9 cellular contexts compared by ENCODE assay signal in genomic region chr7:151062399-151063211, GRCh38. TPM values are rescaled to one million over a fixed set of nuclear protein-coding genes. Genes with fewer than 3 reads are reported as not detected.
A peak's percentile ranks its signal among the peaks of the same experiment; 100 is the strongest.
DNase-seq lines count a peak whose midpoint lies in the region; ATAC-seq and TF ChIP-seq lines count a peak whose summit lies in the region.
"Had no signal": no experiment of that assay in that cellular context is flagged by ENCODE, and none has a peak within 500 bp of the region (broad histone marks: within the 10 kb centered on the region; RNA-seq: fewer than 3 reads in every experiment).

No MANE protein-coding gene starts in this region.

- ATAC-seq in mucosa of descending colon (peak; percentile 61), T-helper 17 cell (no peak), GM21717 (IDR thresholded peaks at IDR 0.05; ENCODE audit: unreplicated experiment) (no peak)

- no peak overlapping the region for H3K27ac Mint-ChIP-seq in endothelial cell (ENCODE audit: unreplicated experiment)
- H3K27ac Mint-ChIP-seq in activated naive CD4-positive, alpha-beta T cell treated with anti-CD3 and anti-CD28 coated beads, Interleukin-2, amount 10 ng/mL, durations not matched to agents 7 days and 5 days = no peak overlapping the region
- H3K27ac Mint-ChIP-seq in T-helper 17 cell = no peak overlapping the region

- CTCF ChIA-PET in activated naive CD4-positive, alpha-beta T cell treated with anti-CD3 and anti-CD28 coated beads, Interleukin-2, amount 10 ng/mL, durations not matched to agents 7 days and 5 days (lab: Charles Lee) = interaction anchor here (1.1 kb wide), 1 partner anchor 14 kb away, joined by 3 read pairs; no protein-coding TSS in a partner anchor

- in situ Hi-C loops in ACHN (cut with HindIII; ENCODE audit: low pct_ligation_motif_present, low pct_unique_long_range_greater_than_20kb, low sequenced_read_pairs) = no loop called here

- TF ChIP-seq CTCF in endothelial cell (IDR thresholded peaks at IDR 0.05; ENCODE audit: unreplicated experiment) (no peak), mucosa of descending colon (IDR thresholded peaks at IDR 0.05) (no peak)

- H3K27me3 Mint-ChIP-seq in endothelial cell (ENCODE audit: unreplicated experiment) (peaks cover 5% of the 10 kb centered on the region), T-helper 17 cell (no peaks in the 10 kb centered on the region)
- no peaks in the 10 kb centered on the region for H3K27me3 Mint-ChIP-seq in activated naive CD4-positive, alpha-beta T cell treated with anti-CD3 and anti-CD28 coated beads, Interleukin-2, amount 10 ng/mL, durations not matched to agents 7 days and 5 days

- H3K4me1 ChIP-seq in mucosa of descending colon (ENCODE audit: low read depth) = peaks cover 29% of the 10 kb centered on the region

- peak; percentile 93 for DNase-seq in ACHN
- DNase-seq in NCI-H2227 (lab: John Stamatoyannopoulos, UW; ENCODE audit: unreplicated experiment) = peak; percentile 75
- DNase-seq in endothelial cell (ENCODE audit: low spot score) = peak; percentile 67
- DNase-seq in mucosa of descending colon = peak; percentile 85 to 91 (median 90)
- DNase-seq in activated naive CD4-positive, alpha-beta T cell treated with anti-CD3 and anti-CD28 coated beads, Interleukin-2, amount 10 ng/mL, durations not matched to agents 7 days and 5 days = no peak
- DNase-seq in T-helper 17 cell = no peak
- no peak for DNase-seq in GOT3 (lab: John Stamatoyannopoulos, UW)

- H3K4me1 Mint-ChIP-seq in endothelial cell (ENCODE audit: unreplicated experiment) (peaks cover 20% of the 10 kb centered on the region), T-helper 17 cell (peaks cover 23% of the 10 kb centered on the region)
- peaks cover 31% of the 10 kb centered on the region for H3K4me1 Mint-ChIP-seq in activated naive CD4-positive, alpha-beta T cell treated with anti-CD3 and anti-CD28 coated beads, Interleukin-2, amount 10 ng/mL, durations not matched to agents 7 days and 5 days

- H3K4me3 Mint-ChIP-seq in endothelial cell (ENCODE audit: unreplicated experiment) = no peak overlapping the region
- H3K4me3 Mint-ChIP-seq in activated naive CD4-positive, alpha-beta T cell treated with anti-CD3 and anti-CD28 coated beads, Interleukin-2, amount 10 ng/mL, durations not matched to agents 7 days and 5 days = no peak overlapping the region
- H3K4me3 Mint-ChIP-seq in T-helper 17 cell = no peak overlapping the region

- intact Hi-C loops in mucosa of descending colon (cut with DNase I, micrococcal nuclease) = no loop called here

- H3K4me3 ChIP-seq in mucosa of descending colon = no peak overlapping the region

- H3K36me3 Mint-ChIP-seq in endothelial cell (ENCODE audit: low read depth, unreplicated experiment) = peaks cover 12% of the 10 kb centered on the region
- H3K36me3 Mint-ChIP-seq in activated naive CD4-positive, alpha-beta T cell treated with anti-CD3 and anti-CD28 coated beads, Interleukin-2, amount 10 ng/mL, durations not matched to agents 7 days and 5 days = peaks cover 15% of the 10 kb centered on the region
- peaks cover 3% of the 10 kb centered on the region for H3K36me3 Mint-ChIP-seq in T-helper 17 cell (ENCODE audit: low read depth)

- no peaks in the 10 kb centered on the region for H3K9me3 Mint-ChIP-seq in endothelial cell (ENCODE audit: unreplicated experiment)
- H3K9me3 Mint-ChIP-seq in activated naive CD4-positive, alpha-beta T cell treated with anti-CD3 and anti-CD28 coated beads, Interleukin-2, amount 10 ng/mL, durations not matched to agents 7 days and 5 days = no peaks in the 10 kb centered on the region

- H3K36me3 ChIP-seq in mucosa of descending colon (ENCODE audit: low read depth) = no peaks in the 10 kb centered on the region

- H3K9me3 ChIP-seq in mucosa of descending colon = no peaks in the 10 kb centered on the region
- no peaks in the 10 kb centered on the region for H3K9me3 ChIP-seq in T-helper 17 cell (ENCODE audit: control insufficient read depth, low read length, poor library complexity, severe bottlenecking)
- H3K9me3 ChIP-seq: neutrophil had no signal

RNA-seq across cellular contexts. Expression of gene SLC4A2, which starts 3.2 kb away (rescaled TPM):
- 115 TPM for total RNA-seq in endothelial cell (ENCODE audit: unreplicated experiment)
- 100 to 1,000 TPM in 1 of 3 donors, 10 to 100 TPM in 2; 82.2 to 168 (median 89.5) TPM for total RNA-seq in mucosa of descending colon
- total RNA-seq in T-helper 17 cell = 10 to 100 TPM; 48.9 to 61.3 TPM

RNA-seq across cellular contexts. Expression of gene CDK5, which starts 4.9 kb away (rescaled TPM):
- total RNA-seq in endothelial cell (ENCODE audit: unreplicated experiment) (26.7 TPM), mucosa of descending colon (10 to 100 TPM in 2 of 3 donors, 1 to 10 TPM in 1; 8.3 to 12.4 (median 11.7) TPM), T-helper 17 cell (1 to 10 TPM; 4.7 TPM)

RNA-seq across cellular contexts. Expression of gene ASIC3, which starts 14.3 kb away (rescaled TPM):
- total RNA-seq in endothelial cell (ENCODE audit: unreplicated experiment) (3.4 TPM), mucosa of descending colon (1 to 10 TPM; 1.2 to 6.5 (median 3.4) TPM), T-helper 17 cell (1 to 10 TPM; 6.7 to 9.1 TPM)

RNA-seq across cellular contexts. Expression of gene FASTK, which starts 18.0 kb away (rescaled TPM):
- total RNA-seq in endothelial cell (ENCODE audit: unreplicated experiment) (68.0 TPM), mucosa of descending colon (100 to 1,000 TPM in 1 of 3 donors, 10 to 100 TPM in 2; 78.6 to 122 (median 98.5) TPM), T-helper 17 cell (10 to 100 TPM; 67.7 to 82.2 TPM)

RNA-seq across cellular contexts. Expression of gene TMUB1, which starts 20.7 kb away (rescaled TPM):
- total RNA-seq in endothelial cell (ENCODE audit: unreplicated experiment) (40.8 TPM), mucosa of descending colon (10 to 100 TPM; 54.2 to 63.7 (median 60.8) TPM), T-helper 17 cell (10 to 100 TPM; 46.6 to 52.4 TPM)

Comparison
In these comparisons a context has a peak if more than half of its experiments do, and no peak if none do; other contexts are left out.
1. DNase-seq: peak in ACHN (single experiment), NCI-H2227 (single experiment), endothelial cell (single experiment) and mucosa of descending colon (3 of 3); none in activated naive CD4-positive, alpha-beta T cell treated with anti-CD3 and anti-CD28 coated beads, Interleukin-2, amount 10 ng/mL, durations not matched to agents 7 days and 5 days (single experiment), T-helper 17 cell (0 of 3) and GOT3 (single experiment).